Comparison of ENCODE assay signal across 26 cellular contexts in the genomic region with DNA sequence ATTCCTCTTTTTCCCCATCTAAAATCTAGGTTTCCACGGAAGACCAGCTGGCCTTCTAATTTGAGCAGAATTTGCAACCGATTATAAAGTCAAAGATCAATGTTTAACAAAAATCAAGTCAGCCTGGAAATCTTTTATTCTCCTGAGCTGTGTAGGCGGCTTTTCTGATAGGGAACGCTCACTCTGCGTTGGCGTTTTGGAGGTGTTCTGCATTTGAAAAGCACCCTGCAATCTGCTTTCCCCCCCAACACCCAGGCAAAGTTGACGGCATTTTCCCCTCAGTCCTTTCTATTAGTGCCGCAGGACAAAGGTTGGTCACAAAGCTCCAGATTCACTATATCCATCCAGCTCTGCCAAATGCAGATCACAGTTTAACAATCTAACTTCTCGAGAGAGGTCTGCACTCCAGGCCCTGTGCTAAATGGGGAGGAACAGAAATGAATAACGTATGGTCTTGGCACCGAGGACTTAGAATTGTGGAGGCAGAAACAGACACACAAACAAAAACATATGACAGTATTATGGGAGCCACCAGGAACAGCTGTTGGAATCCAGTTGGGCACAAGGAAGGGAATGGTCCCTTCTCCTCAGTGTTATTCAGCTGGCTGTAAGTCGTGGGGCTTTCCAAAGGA. TPM values are rescaled to one million over a fixed set of nuclear protein-coding genes. Genes with fewer than 3 reads are reported as not detected.
DNase-seq lines count a peak whose midpoint lies in the region; ATAC-seq and TF ChIP-seq lines count a peak whose summit lies in the region.
"Had no signal": no experiment of that assay in that cellular context is flagged by ENCODE, and none has a peak within 500 bp of the region (broad histone marks: within the 10 kb centered on the region; RNA-seq: fewer than 3 reads in every experiment).

No MANE protein-coding gene starts in this region.

- H4K8ac ChIP-seq in H9 (replicated peaks; ENCODE audit: insufficient read length, low read depth, low read length), result no peak overlapping the region

- H3K9me3 ChIP-seq in H9 (ENCODE audit: control insufficient read depth, low read depth, low read length), result no peaks in the 10 kb centered on the region
- H3K9me3 ChIP-seq: adrenal gland, BLaER1, body of pancreas had no signal

- no peak overlapping the region for H2BK12ac ChIP-seq in H9 (ENCODE audit: insufficient read length, low read depth, low read length)

- no peak overlapping the region for H2AFZ ChIP-seq in H9 (ENCODE audit: low read length)
- H2AFZ ChIP-seq: PC-9 had no signal

- CTCF ChIA-PET in WTC11 (lab: Charles Lee), result no interaction called here

- no peak overlapping the region for H4K5ac ChIP-seq in H9 (ENCODE audit: insufficient read length, low read depth, low read length)

- peaks cover 8% of the 10 kb centered on the region for H3K4me1 ChIP-seq in H9 (ENCODE audit: insufficient read depth, low read length)
- H3K4me1 ChIP-seq: adrenal gland, BLaER1, body of pancreas had no signal

- H3K79me1 ChIP-seq in H9 (ENCODE audit: insufficient read depth, low read depth, low read length, poor library complexity, severe bottlenecking), result no peaks in the 10 kb centered on the region

- H3K23ac ChIP-seq in H9 (ENCODE audit: insufficient read length, low read depth, low read length), result no peak overlapping the region

- H3K56ac ChIP-seq in H9 (ENCODE audit: insufficient read length, low read depth, low read length), result no peak overlapping the region

- H3K4me3 Mint-ChIP-seq in H9 (peak overlapping the region in 1 of 2 experiments; percentile 19; a peak in 2 of 5 replicates), WTC11 (no peak overlapping the region), neural crest cell (no peak overlapping the region)
- H3K4me3 Mint-ChIP-seq: activated CD4-positive, alpha-beta T cell treated with anti-CD3 and anti-CD28 coated beads for 36 hours; activated CD8-positive, alpha-beta T cell treated with anti-CD3 and anti-CD28 coated beads, Interleukin-2, amount 10 ng/mL, durations not matched to agents 7 days and 5 days; activated naive CD4-positive, alpha-beta T cell treated with anti-CD3 and anti-CD28 coated beads for 36 hours; naive B cell; stimulated activated memory B cell treated with anti-CD40 and anti-IgM and Interleukin-4, amounts not matched to agents 10 μg/mL and 1 μg/mL and 100 μg/mL, for 72 hours; T-helper 17 cell had no signal

- H3K9ac ChIP-seq in H9 (ENCODE audit: extremely low read depth, insufficient read length, low read length), result no peak overlapping the region
- H3K9ac ChIP-seq: BLaER1 had no signal

- no peak overlapping the region for H2BK20ac ChIP-seq in H9 (ENCODE audit: low read depth, low read length, poor library complexity, severe bottlenecking)

- no peak overlapping the region for H3K27ac ChIP-seq in H9 (ENCODE audit: insufficient read length, low read depth, low read length)
- H3K27ac ChIP-seq: adrenal gland, BLaER1, body of pancreas, PC-9 had no signal

- H3K4me1 Mint-ChIP-seq in H9 (peaks cover 40 to 47% of the 10 kb centered on the region in 2 experiments), WTC11 (peaks cover 29% of the 10 kb centered on the region), neural crest cell (peaks cover 15% of the 10 kb centered on the region)
- H3K4me1 Mint-ChIP-seq: activated CD4-positive, alpha-beta T cell treated with anti-CD3 and anti-CD28 coated beads for 36 hours; naive B cell; stimulated activated memory B cell treated with anti-CD40 and anti-IgM and Interleukin-4, amounts not matched to agents 10 μg/mL and 1 μg/mL and 100 μg/mL, for 72 hours had no signal

- TF ChIP-seq CTCF in H9 (conservative IDR thresholded peaks at IDR 0.05) (no peak), WTC11 (IDR thresholded peaks at IDR 0.05) (no peak), fibroblast of mammary gland (conservative IDR thresholded peaks at IDR 0.05; ENCODE audit: control insufficient read depth, insufficient read depth, low read depth, low read length) (no peak), neural crest cell (conservative IDR thresholded peaks at IDR 0.05) (no peak)

- no peak for DNase-seq in H9
- DNase-seq in WTC11 (ENCODE audit: low spot score), result no peak
- peak; percentile 11 for DNase-seq in fibroblast of mammary gland (ENCODE audit: low read depth)
- DNase-seq in neural crest cell (ENCODE audit: low read depth, low spot score), result no peak
- no peak for DNase-seq in stimulated activated CD4-positive, alpha-beta T cell treated with anti-CD3 and anti-CD28 coated beads, Interleukin-4, amount 100 ng/mL, for 24 hours
- no peak for DNase-seq in NCI-H345 (lab: John Stamatoyannopoulos, UW)
- no peak for DNase-seq in HuH-7 (ENCODE audit: low spot score)
- DNase-seq: ACHN; activated CD4-positive, alpha-beta T cell treated with anti-CD3 and anti-CD28 coated beads for 36 hours; activated CD8-positive, alpha-beta T cell treated with anti-CD3 and anti-CD28 coated beads, Interleukin-2, amount 10 ng/mL, durations not matched to agents 7 days and 5 days; activated naive CD4-positive, alpha-beta T cell treated with anti-CD3 and anti-CD28 coated beads for 36 hours; adrenal gland; body of pancreas; DMS53; KG1; naive B cell; NCI-H1105; NCI-H2029 treated with DMSO at 0.1 percent for 48 hours; NCI-H2227 treated with DMSO at 0.1 percent for 48 hours; PC-9; T-helper 17 cell; trophoblast cell had no signal

- no peaks in the 10 kb centered on the region; a peak in 1 of 5 replicates for H3K9me3 Mint-ChIP-seq in H9
- peaks cover 2% of the 10 kb centered on the region for H3K9me3 Mint-ChIP-seq in WTC11
- H3K9me3 Mint-ChIP-seq in neural crest cell, result no peaks in the 10 kb centered on the region
- H3K9me3 Mint-ChIP-seq: activated naive CD4-positive, alpha-beta T cell treated with anti-CD3 and anti-CD28 coated beads for 36 hours; naive B cell; stimulated activated memory B cell treated with anti-CD40 and anti-IgM and Interleukin-4, amounts not matched to agents 10 μg/mL and 1 μg/mL and 100 μg/mL, for 72 hours had no signal

- no peaks in the 10 kb centered on the region for H3K79me2 ChIP-seq in H9 (ENCODE audit: insufficient read depth, low read length)

- no peak overlapping the region for H4K91ac ChIP-seq in H9 (ENCODE audit: insufficient read length, low read depth, low read length)

- H4K20me1 ChIP-seq in H9 (ENCODE audit: control insufficient read depth, insufficient read depth, insufficient read length), result no peaks in the 10 kb centered on the region
- H4K20me1 ChIP-seq: BLaER1 had no signal

- H3K4me2 ChIP-seq in H9 (ENCODE audit: insufficient read depth, insufficient read length, low read length), result no peak overlapping the region
- H3K4me2 ChIP-seq: BLaER1, PC-9 had no signal

- no peak overlapping the region for H3T11ph ChIP-seq in H9 (ENCODE audit: low read length)

- H2AK5ac ChIP-seq in H9 (ENCODE audit: insufficient read length, low read length), result no peak overlapping the region

- no peak overlapping the region for H3K4me3 ChIP-seq in fibroblast of mammary gland (ENCODE audit: control insufficient read depth, low read depth, low read length)
- H3K4me3 ChIP-seq: adrenal gland, BLaER1, body of pancreas, PC-9 had no signal

- no peak overlapping the region for H2BK15ac ChIP-seq in H9 (ENCODE audit: low read depth, low read length)

- H2BK5ac ChIP-seq in H9 (ENCODE audit: insufficient read length, low read length), result no peak overlapping the region

- POLR2A ChIA-PET in WTC11 (lab: Charles Lee), result no interaction called here

- H3K27me3 Mint-ChIP-seq in H9 (ENCODE audit: low read depth), result peaks cover 8% of the 10 kb centered on the region
- peaks cover 3% of the 10 kb centered on the region; the same call in 1 of the 2 replicates for H3K27me3 Mint-ChIP-seq in WTC11 (ENCODE audit: low read depth)
- peaks cover 8% of the 10 kb centered on the region for H3K27me3 Mint-ChIP-seq in neural crest cell (ENCODE audit: low read depth)

- no peak overlapping the region for H3K4ac ChIP-seq in H9 (ENCODE audit: low read depth, low read length)

- peaks cover 3% of the 10 kb centered on the region for H3K23me2 ChIP-seq in H9 (ENCODE audit: insufficient read length, low read depth, low read length, poor library complexity, severe bottlenecking)

- no CpG with 5 or more reads among the region's 12 CpGs for WGBS in H9 (ENCODE audit: extremely low coverage, insufficient read length, low lambda C conversion rate)

- no peak overlapping the region for H3K18ac ChIP-seq in H9 (ENCODE audit: insufficient read length, low read depth, low read length)

- H3K27me3 ChIP-seq in H9 (ENCODE audit: insufficient read depth, low read length), result no peaks in the 10 kb centered on the region
- H3K27me3 ChIP-seq: adrenal gland, BLaER1, body of pancreas had no signal

- H3K27ac Mint-ChIP-seq in H9 (peak overlapping the region in 2 of 3 experiments; percentile 78 to 86; a peak in 4 of 7 replicates), WTC11 (no peak overlapping the region), neural crest cell (ENCODE audit: unreplicated experiment) (peak overlapping the region; percentile 65)
- H3K27ac Mint-ChIP-seq: activated CD4-positive, alpha-beta T cell treated with anti-CD3 and anti-CD28 coated beads for 36 hours; activated CD8-positive, alpha-beta T cell treated with anti-CD3 and anti-CD28 coated beads, Interleukin-2, amount 10 ng/mL, durations not matched to agents 7 days and 5 days; activated naive CD4-positive, alpha-beta T cell treated with anti-CD3 and anti-CD28 coated beads for 36 hours; naive B cell; stimulated activated memory B cell treated with anti-CD40 and anti-IgM and Interleukin-4, amounts not matched to agents 10 μg/mL and 1 μg/mL and 100 μg/mL, for 72 hours; T-helper 17 cell had no signal

- ATAC-seq in WTC11, result peak; percentile 28
- no peak for ATAC-seq in activated CD4-positive, CD25-positive, alpha-beta regulatory T cell treated with anti-CD3 and anti-CD28 coated beads, Interleukin-2, amount 50 U/mL, for 24 hours
- ATAC-seq: activated CD4-positive, alpha-beta T cell treated with anti-CD3 and anti-CD28 coated beads for 36 hours; activated CD8-positive, alpha-beta T cell treated with anti-CD3 and anti-CD28 coated beads, Interleukin-2, amount 10 ng/mL, durations not matched to agents 7 days and 5 days; body of pancreas; Right ventricle myocardium inferior; stimulated activated memory B cell treated with anti-CD40 and anti-IgM and Interleukin-4, amounts not matched to agents 10 μg/mL and 1 μg/mL and 100 μg/mL, for 72 hours; T-helper 17 cell had no signal

- no peak overlapping the region for H3K14ac ChIP-seq in H9 (ENCODE audit: insufficient read depth, low read length)

- H3K36me3 Mint-ChIP-seq in H9 (ENCODE audit: insufficient read depth in 1 of 3, low read depth in 3 of 3) (peaks cover 0 to under 1% (median 0%) of the 10 kb centered on the region in 3 experiments; a peak in 1 of 7 replicates), WTC11 (no peaks in the 10 kb centered on the region), neural crest cell (ENCODE audit: low read depth) (no peaks in the 10 kb centered on the region)
- H3K36me3 Mint-ChIP-seq: stimulated activated memory B cell treated with anti-CD40 and anti-IgM and Interleukin-4, amounts not matched to agents 10 μg/mL and 1 μg/mL and 100 μg/mL, for 72 hours had no signal

- no peak overlapping the region for H2BK120ac ChIP-seq in H9 (ENCODE audit: low read depth, low read length, poor library complexity, severe bottlenecking)

RNA-seq across cellular contexts. Expression of a gene that starts 50.4 kb away (rescaled TPM):
- 44.4 and 44.6 TPM in 2 replicates for total RNA-seq in H9 (2021)
- total RNA-seq in WTC11 (2021), result 43.0 to 52.0 TPM (median 46.3 TPM) in 3 replicates
- total RNA-seq in neural crest cell, result 34.4 and 35.1 TPM in 2 replicates
